Comparison of ENCODE assay signal across 9 cellular contexts in genomic region chr7:192701-193536, GRCh38. TPM values are rescaled to one million over a fixed set of nuclear protein-coding genes. Genes with fewer than 3 reads are reported as not detected.
DNase-seq lines count a peak whose midpoint lies in the region; ATAC-seq and TF ChIP-seq lines count a peak whose summit lies in the region.
"Had no signal": no experiment of that assay in that cellular context is flagged by ENCODE, and none has a peak within 500 bp of the region (broad histone marks: within the 10 kb centered on the region; RNA-seq: fewer than 3 reads in every experiment).

No MANE protein-coding gene starts in this region.

- H3K27me3 ChIP-seq in lower lobe of right lung (ENCODE audit: low read depth) (no peaks in the 10 kb centered on the region), tibial artery (no peaks in the 10 kb centered on the region)

- intact Hi-C loops in lower lobe of right lung (cut with DNase I) (no loop called here), tibial artery (cut with DNase I; ENCODE audit: low total_unique reads) (loop anchor here (5.0 kb wide), 2 partner anchors 39 to 46 kb away; no protein-coding TSS in a partner anchor)

- TF ChIP-seq CTCF in cardiac fibroblast (IDR thresholded peaks at IDR 0.05; ENCODE audit: low read depth, low read length) = no peak
- no peak for TF ChIP-seq CTCF in lower lobe of right lung (IDR thresholded peaks at IDR 0.05)
- no peak for TF ChIP-seq CTCF in tibial artery (IDR thresholded peaks at IDR 0.05)

- H3K27ac ChIP-seq in lower lobe of right lung = peak overlapping the region; percentile 87
- H3K27ac ChIP-seq in tibial artery = peak overlapping the region; percentile 83 to 89
- H3K27ac ChIP-seq: C4-2B had no signal

- H3K4me3 ChIP-seq in cardiac fibroblast (replicated peaks in 1 of 2; ENCODE audit: low read depth in 2 of 2, low read length in 2 of 2) (peak overlapping the region; percentile 76 to 79), lower lobe of right lung (peak overlapping the region; percentile 70), tibial artery (peak overlapping the region; percentile 64 to 65)

- no peak for ATAC-seq in lower lobe of right lung

- H3K36me3 ChIP-seq in lower lobe of right lung (peaks cover 29% of the 10 kb centered on the region), tibial artery (peaks cover 28 to 29% (median 28%) of the 10 kb centered on the region in 3 donors)

- peak; percentile 65 for DNase-seq in NCI-H146 (lab: John Stamatoyannopoulos, UW)
- DNase-seq in NCI-H146 treated with DMSO at 0.1 percent for 48 hours (lab: John Stamatoyannopoulos, UW; ENCODE audit: unreplicated experiment) = no peak
- peak; percentile 19 to 33 for DNase-seq in cardiac fibroblast (ENCODE audit: low read depth in 2 of 2)
- DNase-seq in lower lobe of right lung = no peak
- DNase-seq in tibial artery = no peak
- no peak for DNase-seq in UCSD-AML1 (lab: John Stamatoyannopoulos, UW; ENCODE audit: unreplicated experiment)
- DNase-seq in H4 (ENCODE audit: low spot score) = no peak
- DNase-seq in NCI-H1048 (lab: John Stamatoyannopoulos, UW) = no peak

- no peaks in the 10 kb centered on the region for H3K9me3 ChIP-seq in lower lobe of right lung
- no peaks in the 10 kb centered on the region for H3K9me3 ChIP-seq in tibial artery

- peaks cover 39% of the 10 kb centered on the region for H3K4me1 ChIP-seq in lower lobe of right lung
- peaks cover 0 to 55% (median 45%) of the 10 kb centered on the region in 4 donors for H3K4me1 ChIP-seq in tibial artery

RNA-seq across cellular contexts. Expression of gene FAM20C, which starts 0.5 kb away (rescaled TPM):
- total RNA-seq in lower lobe of right lung = 42.9 TPM
- 132 and 164 TPM in 2 replicates for total RNA-seq in H4 (2014; rRNA removed; shearing (Covaris generic))

Comparison
In these comparisons a context has a peak if more than half of its experiments do, and no peak if none do; other contexts are left out.
1. DNase-seq: peak in NCI-H146 (single experiment) and cardiac fibroblast (2 of 2); none in NCI-H146 treated with DMSO at 0.1 percent for 48 hours (single experiment), lower lobe of right lung (single experiment), tibial artery (0 of 2), UCSD-AML1 (single experiment), H4 (single experiment) and NCI-H1048 (single experiment).
2. Peak in every context shown above with its lines, with median percentiles within 50 percentile points of each other: H3K4me3 ChIP-seq.